5 cellular contexts compared by ENCODE assay signal in the genomic region with DNA sequence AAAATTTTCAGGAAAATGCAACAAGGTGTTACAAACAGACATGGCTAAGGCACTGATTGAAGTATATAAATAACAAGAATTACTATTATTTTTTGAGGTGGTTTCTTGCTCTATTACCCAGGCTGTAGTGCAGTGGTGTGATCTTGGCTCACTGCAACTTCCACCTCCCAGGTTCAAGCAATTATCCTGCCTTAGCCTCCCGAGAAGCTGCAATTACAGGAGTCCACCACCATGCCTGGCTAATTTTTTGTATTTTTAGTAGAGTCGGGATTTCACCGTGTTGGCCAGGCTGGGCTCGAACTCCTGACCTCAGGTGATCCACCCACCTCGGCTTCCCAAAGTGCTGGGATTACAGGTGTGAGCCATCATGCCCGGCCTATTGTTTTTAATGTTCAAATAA. TPM values are rescaled to one million over a fixed set of nuclear protein-coding genes. Genes with fewer than 3 reads are reported as not detected.
A peak's percentile ranks its signal among the peaks of the same experiment; 100 is the strongest.
DNase-seq lines count a peak whose midpoint lies in the region; ATAC-seq and TF ChIP-seq lines count a peak whose summit lies in the region.
"Not testable (repeated sequence)": the region's sequence is repeated elsewhere in the genome, so short reads cannot be mapped to it uniquely, and the experiment has no call there.

No MANE protein-coding gene starts in this region.

- H3K27me3 ChIP-seq in HCT116 (ENCODE audit: insufficient read depth, low read length); endodermal cell (ENCODE audit: control insufficient read depth, insufficient read depth, low read length, poor library complexity, severe bottlenecking): not testable (repeated sequence)

- not testable (repeated sequence) for BruUV-seq in HCT116 (replicated peaks; lab: Mats Ljungman, UMichigan)

- TF ChIP-seq CTCF in HCT116 (IDR thresholded peaks at IDR 0.05 in 2 of 3, conservative IDR thresholded peaks at IDR 0.05 in 1 of 3; ENCODE audit: borderline replicate concordance in 1 of 3, insufficient read depth in 1 of 3, low read depth in 2 of 3, low read length in 2 of 3), result not testable (repeated sequence)
- peak; percentile 43 for TF ChIP-seq CTCF in endodermal cell (conservative IDR thresholded peaks at IDR 0.05)
- peak; percentile 23 for TF ChIP-seq CTCF in glutamatergic neuron (IDR thresholded peaks at IDR 0.05; ENCODE audit: partially characterized antibody, unreplicated experiment)

- H3K4me3 ChIP-seq in HCT116 (replicated peaks in 1 of 2; ENCODE audit: low read depth in 1 of 2, low read length in 2 of 2); endodermal cell (ENCODE audit: low read length): not testable (repeated sequence)

- intact Hi-C loops in HCT116 (cut with micrococcal nuclease), result not testable (repeated sequence)

- RAD21 ChIA-PET in HCT116 (lab: Charles Lee; ENCODE audit: low non-redundant PET in 1 of 2, low total read pairs in 2 of 2, uncharacterized antibody in 2 of 2, unreplicated experiment in 2 of 2), result not testable (repeated sequence)

- H3K36me3 Mint-ChIP-seq in endodermal cell (ENCODE audit: low read depth), result peaks cover 11% of the 10 kb centered on the region
- H3K36me3 Mint-ChIP-seq in glutamatergic neuron (ENCODE audit: unreplicated experiment), result not testable (repeated sequence)

- not testable (repeated sequence) for H3K4me2 ChIP-seq in HCT116 (ENCODE audit: low read length)

- CTCF ChIA-PET in HCT116 (lab: Charles Lee), result interaction anchor here (1.6 kb wide), 1 partner anchor 14 kb away, joined by 3 read pairs; no protein-coding TSS in a partner anchor

- not testable (repeated sequence) for H3K9ac ChIP-seq in HCT116 (ENCODE audit: low read length); endodermal cell (ENCODE audit: extremely low read depth, low read length, poor library complexity, severe bottlenecking)

- peaks cover 14% of the 10 kb centered on the region for H3K4me1 Mint-ChIP-seq in endodermal cell
- H3K4me1 Mint-ChIP-seq in glutamatergic neuron (ENCODE audit: low read depth, unreplicated experiment), result not testable (repeated sequence)

- not testable (repeated sequence) for H3K27ac Mint-ChIP-seq in endodermal cell; glutamatergic neuron (ENCODE audit: unreplicated experiment)

- DNase-seq in DMS53 (lab: John Stamatoyannopoulos, UW) (peak; percentile 17), NCI-H82 (lab: John Stamatoyannopoulos, UW) (peak; percentile 12)
- not testable (repeated sequence) for DNase-seq in HCT116 (ENCODE audit: low read depth, low spot score); endodermal cell; glutamatergic neuron

- not testable (repeated sequence) for H3K36me3 ChIP-seq in HCT116 (ENCODE audit: control insufficient read depth in 1 of 2, insufficient read depth in 2 of 2, low read length in 2 of 2)
- H3K36me3 ChIP-seq in endodermal cell (ENCODE audit: control insufficient read depth, insufficient read depth, low read length), result peaks cover 21% of the 10 kb centered on the region

- H3K27me3 Mint-ChIP-seq in endodermal cell (ENCODE audit: insufficient read depth); glutamatergic neuron (ENCODE audit: unreplicated experiment): not testable (repeated sequence)

- peaks cover 11% of the 10 kb centered on the region for H3K9me3 Mint-ChIP-seq in endodermal cell
- not testable (repeated sequence) for H3K9me3 Mint-ChIP-seq in glutamatergic neuron (ENCODE audit: unreplicated experiment)

- not testable (repeated sequence) for H3K4me3 Mint-ChIP-seq in endodermal cell; glutamatergic neuron (ENCODE audit: unreplicated experiment)

- not testable (repeated sequence) for TF ChIP-seq RAD21 in HCT116 (IDR thresholded peaks at IDR 0.05; ENCODE audit: low read depth)

- WGBS in endodermal cell (ENCODE audit: insufficient coverage in 1 of 2, insufficient read length in 1 of 2), 2 experiments, result 89 to 100% methylated on average over 5 to 6 of the region's 6 CpGs

- POLR2A ChIA-PET in HCT116 (lab: Charles Lee), result not testable (repeated sequence)

- H3K79me2 ChIP-seq in HCT116 (ENCODE audit: insufficient read depth, low read length), result not testable (repeated sequence)

- not testable (repeated sequence) for H3K9me2 ChIP-seq in HCT116 (ENCODE audit: insufficient read depth)

- H2AFZ ChIP-seq in HCT116 (ENCODE audit: low read depth, low read length, poor library complexity, severe bottlenecking), result not testable (repeated sequence)

- H3K9me3 ChIP-seq in HCT116 (ENCODE audit: control insufficient read depth in 1 of 2, insufficient read depth in 1 of 2, low read depth in 1 of 2, low read length in 2 of 2), result not testable (repeated sequence)
- H3K9me3 ChIP-seq in endodermal cell (ENCODE audit: control insufficient read depth, low read length), result peaks cover 41% of the 10 kb centered on the region

- not testable (repeated sequence) for H3K4me1 ChIP-seq in HCT116 (ENCODE audit: control insufficient read depth in 1 of 2, insufficient read depth in 2 of 2, low read length in 2 of 2); endodermal cell (ENCODE audit: control insufficient read depth, insufficient read depth, low read length)

- H4K20me1 ChIP-seq in HCT116 (ENCODE audit: insufficient read depth), result not testable (repeated sequence)

- not testable (repeated sequence) for H3K27ac ChIP-seq in HCT116 (ENCODE audit: low read depth, low read length); endodermal cell (ENCODE audit: low read depth, low read length)

- peak; percentile 66 for ATAC-seq in HCT116

- not testable (repeated sequence) for TF ChIP-seq POLR2A in HCT116 (IDR thresholded peaks at IDR 0.05; ENCODE audit: borderline replicate concordance, extremely low read depth, insufficient read depth, insufficient read length)

RNA-seq across cellular contexts. Expression of a gene that starts 23.6 kb away (rescaled TPM):
- 9.0 TPM for total RNA-seq in HCT116 (2021; ENCODE audit: unreplicated experiment)
- 4.2 and 4.5 TPM in 2 replicates for polyA plus RNA-seq in HCT116 (2012)
- total RNA-seq in endodermal cell, result 10 to 100 TPM; 10.9 to 17.6 TPM
- polyA plus RNA-seq in endodermal cell (2013, experiment 1 of 2), result 12.1 TPM
- polyA plus RNA-seq in endodermal cell (2013, experiment 2 of 2), result 13.8 TPM
- 11.5 TPM for total RNA-seq in glutamatergic neuron (ENCODE audit: unreplicated experiment)

RNA-seq across cellular contexts. Expression of a gene that starts 24.0 kb away (rescaled TPM):
- 36.7 TPM for total RNA-seq in HCT116 (2021; ENCODE audit: unreplicated experiment)
- polyA plus RNA-seq in HCT116 (2012), result 5.9 and 9.1 TPM in 2 replicates
- total RNA-seq in endodermal cell, result 10 to 100 TPM; 30.2 to 35.8 TPM
- 26.5 TPM for polyA plus RNA-seq in endodermal cell (2013, experiment 1 of 2)
- 29.4 TPM for polyA plus RNA-seq in endodermal cell (2013, experiment 2 of 2)
- total RNA-seq in glutamatergic neuron (ENCODE audit: unreplicated experiment), result 61.4 TPM

RNA-seq across cellular contexts. Expression of a gene that starts 38.0 kb away (rescaled TPM):
- total RNA-seq in HCT116 (2021; ENCODE audit: unreplicated experiment) (36.8 TPM), endodermal cell (10 to 100 TPM; 72.6 to 80.8 TPM), glutamatergic neuron (ENCODE audit: unreplicated experiment) (188 TPM)
- polyA plus RNA-seq in HCT116 (2012), result 20.3 and 29.3 TPM in 2 replicates
- polyA plus RNA-seq in endodermal cell (2013, experiment 1 of 2), result 62.0 TPM
- 52.2 TPM for polyA plus RNA-seq in endodermal cell (2013, experiment 2 of 2)
